Comparison of ENCODE assay signal across 1 cellular context in genomic region chr10:104337985-104338735, GRCh38.
TF ChIP-seq lines count a peak whose summit lies in the region.

Gene ITPRIP (minus strand): TSS chr10:104338465. CDS start chr10:104316051, 22,414 bp downstream.

TF ChIP-seq in WTC11, 78 proteins besides CTCF, POLR2A, EP300 and RAD21 (continued from another document and continues in another):
- no peak for TF ChIP-seq ATF2 (CRISPR knock-in tag; IDR thresholded peaks at IDR 0.05; ENCODE audit: borderline replicate concordance, low read depth)
- TF ChIP-seq E2F1 (CRISPR knock-in tag; IDR thresholded peaks at IDR 0.05), result no peak
- TF ChIP-seq, protein P1, sequence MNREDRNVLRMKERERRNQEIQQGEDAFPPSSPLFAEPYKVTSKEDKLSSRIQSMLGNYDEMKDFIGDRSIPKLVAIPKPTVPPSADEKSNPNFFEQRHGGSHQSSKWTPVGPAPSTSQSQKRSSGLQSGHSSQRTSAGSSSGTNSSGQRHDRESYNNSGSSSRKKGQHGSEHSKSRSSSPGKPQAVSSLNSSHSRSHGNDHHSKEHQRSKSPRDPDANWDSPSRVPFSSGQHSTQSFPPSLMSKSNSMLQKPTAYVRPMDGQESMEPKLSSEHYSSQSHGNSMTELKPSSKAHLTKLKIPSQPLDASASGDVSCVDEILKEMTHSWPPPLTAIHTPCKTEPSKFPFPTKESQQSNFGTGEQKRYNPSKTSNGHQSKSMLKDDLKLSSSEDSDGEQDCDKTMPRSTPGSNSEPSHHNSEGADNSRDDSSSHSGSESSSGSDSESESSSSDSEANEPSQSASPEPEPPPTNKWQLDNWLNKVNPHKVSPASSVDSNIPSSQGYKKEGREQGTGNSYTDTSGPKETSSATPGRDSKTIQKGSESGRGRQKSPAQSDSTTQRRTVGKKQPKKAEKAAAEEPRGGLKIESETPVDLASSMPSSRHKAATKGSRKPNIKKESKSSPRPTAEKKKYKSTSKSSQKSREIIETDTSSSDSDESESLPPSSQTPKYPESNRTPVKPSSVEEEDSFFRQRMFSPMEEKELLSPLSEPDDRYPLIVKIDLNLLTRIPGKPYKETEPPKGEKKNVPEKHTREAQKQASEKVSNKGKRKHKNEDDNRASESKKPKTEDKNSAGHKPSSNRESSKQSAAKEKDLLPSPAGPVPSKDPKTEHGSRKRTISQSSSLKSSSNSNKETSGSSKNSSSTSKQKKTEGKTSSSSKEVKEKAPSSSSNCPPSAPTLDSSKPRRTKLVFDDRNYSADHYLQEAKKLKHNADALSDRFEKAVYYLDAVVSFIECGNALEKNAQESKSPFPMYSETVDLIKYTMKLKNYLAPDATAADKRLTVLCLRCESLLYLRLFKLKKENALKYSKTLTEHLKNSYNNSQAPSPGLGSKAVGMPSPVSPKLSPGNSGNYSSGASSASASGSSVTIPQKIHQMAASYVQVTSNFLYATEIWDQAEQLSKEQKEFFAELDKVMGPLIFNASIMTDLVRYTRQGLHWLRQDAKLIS (CRISPR knock-in tag; IDR thresholded peaks at IDR 0.05; ENCODE audit: borderline replicate concordance), result no peak
- no peak for TF ChIP-seq ZSCAN18 (CRISPR knock-in tag; IDR thresholded peaks at IDR 0.05)
- peak; percentile 99 for TF ChIP-seq ETV6 (CRISPR knock-in tag; IDR thresholded peaks at IDR 0.05)
- no peak; the same call in 1 of the 2 replicates for TF ChIP-seq ZNF138 (CRISPR knock-in tag; conservative IDR thresholded peaks at IDR 0.05)
- TF ChIP-seq, protein P2, sequence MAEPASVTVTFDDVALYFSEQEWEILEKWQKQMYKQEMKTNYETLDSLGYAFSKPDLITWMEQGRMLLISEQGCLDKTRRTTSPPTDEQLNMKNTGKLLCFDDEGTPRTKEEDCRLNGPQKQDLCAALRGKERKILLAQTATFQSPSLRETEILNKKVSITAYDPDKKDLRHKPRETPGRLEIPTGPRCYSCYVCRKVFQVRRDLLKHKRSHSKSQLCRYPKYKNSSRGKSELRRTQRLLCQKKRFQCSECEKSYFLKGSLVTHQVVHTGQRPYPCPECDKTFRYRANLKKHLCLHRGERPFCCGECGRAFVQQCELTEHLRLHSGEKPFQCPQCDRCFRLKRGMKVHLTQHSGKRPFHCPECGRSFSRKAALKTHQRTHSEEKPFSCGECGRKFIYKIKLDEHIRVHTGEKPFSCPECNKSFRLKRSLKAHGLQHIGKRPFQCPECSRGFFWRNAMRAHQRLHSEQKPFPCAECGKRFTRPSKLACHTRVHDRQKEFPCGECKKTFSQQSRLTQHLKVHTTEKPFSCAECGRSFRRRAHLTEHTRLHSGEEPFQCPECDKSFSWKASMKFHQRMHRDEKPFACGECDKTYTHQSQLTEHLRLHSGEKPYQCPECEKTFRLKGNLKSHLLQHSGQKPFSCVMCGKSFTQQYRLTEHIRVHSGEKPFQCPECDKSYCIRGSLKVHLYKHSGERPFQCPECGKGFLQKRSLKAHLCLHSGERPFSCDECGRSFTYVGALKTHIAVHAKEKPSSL (CRISPR knock-in tag; conservative IDR thresholded peaks at IDR 0.05), result no peak
- no peak; the same call in 1 of the 2 replicates for TF ChIP-seq FOXP4 (CRISPR knock-in tag; IDR thresholded peaks at IDR 0.05)
- TF ChIP-seq, protein P3, sequence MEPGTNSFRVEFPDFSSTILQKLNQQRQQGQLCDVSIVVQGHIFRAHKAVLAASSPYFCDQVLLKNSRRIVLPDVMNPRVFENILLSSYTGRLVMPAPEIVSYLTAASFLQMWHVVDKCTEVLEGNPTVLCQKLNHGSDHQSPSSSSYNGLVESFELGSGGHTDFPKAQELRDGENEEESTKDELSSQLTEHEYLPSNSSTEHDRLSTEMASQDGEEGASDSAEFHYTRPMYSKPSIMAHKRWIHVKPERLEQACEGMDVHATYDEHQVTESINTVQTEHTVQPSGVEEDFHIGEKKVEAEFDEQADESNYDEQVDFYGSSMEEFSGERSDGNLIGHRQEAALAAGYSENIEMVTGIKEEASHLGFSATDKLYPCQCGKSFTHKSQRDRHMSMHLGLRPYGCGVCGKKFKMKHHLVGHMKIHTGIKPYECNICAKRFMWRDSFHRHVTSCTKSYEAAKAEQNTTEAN (CRISPR knock-in tag; IDR thresholded peaks at IDR 0.05), result no peak
- TF ChIP-seq HMGXB4 (CRISPR knock-in tag; IDR thresholded peaks at IDR 0.05), result peak; percentile 94; the same call in 1 of the 2 replicates
- TF ChIP-seq ZNF121 (CRISPR knock-in tag; IDR thresholded peaks at IDR 0.05), result 0 out of 2 replicates have a peak, but pooled peaks have one; percentile 0
- no peak for TF ChIP-seq NFATC4 (CRISPR knock-in tag; IDR thresholded peaks at IDR 0.05)
- TF ChIP-seq ZNF263 (CRISPR knock-in tag; IDR thresholded peaks at IDR 0.05; ENCODE audit: low read depth), result no peak
- no peak for TF ChIP-seq PRRX2 (CRISPR knock-in tag; IDR thresholded peaks at IDR 0.05)
- TF ChIP-seq ELF4 (CRISPR knock-in tag; IDR thresholded peaks at IDR 0.05; ENCODE audit: low read depth), result no peak
- no peak for TF ChIP-seq CREM (CRISPR knock-in tag; IDR thresholded peaks at IDR 0.05)
- TF ChIP-seq TEAD4 (CRISPR knock-in tag; IDR thresholded peaks at IDR 0.05), result no peak
- TF ChIP-seq SMAD3 (CRISPR knock-in tag; IDR thresholded peaks at IDR 0.05; ENCODE audit: borderline replicate concordance), result 0 out of 2 replicates have a peak, but pooled peaks have one; percentile 23
- TF ChIP-seq, protein P4, sequence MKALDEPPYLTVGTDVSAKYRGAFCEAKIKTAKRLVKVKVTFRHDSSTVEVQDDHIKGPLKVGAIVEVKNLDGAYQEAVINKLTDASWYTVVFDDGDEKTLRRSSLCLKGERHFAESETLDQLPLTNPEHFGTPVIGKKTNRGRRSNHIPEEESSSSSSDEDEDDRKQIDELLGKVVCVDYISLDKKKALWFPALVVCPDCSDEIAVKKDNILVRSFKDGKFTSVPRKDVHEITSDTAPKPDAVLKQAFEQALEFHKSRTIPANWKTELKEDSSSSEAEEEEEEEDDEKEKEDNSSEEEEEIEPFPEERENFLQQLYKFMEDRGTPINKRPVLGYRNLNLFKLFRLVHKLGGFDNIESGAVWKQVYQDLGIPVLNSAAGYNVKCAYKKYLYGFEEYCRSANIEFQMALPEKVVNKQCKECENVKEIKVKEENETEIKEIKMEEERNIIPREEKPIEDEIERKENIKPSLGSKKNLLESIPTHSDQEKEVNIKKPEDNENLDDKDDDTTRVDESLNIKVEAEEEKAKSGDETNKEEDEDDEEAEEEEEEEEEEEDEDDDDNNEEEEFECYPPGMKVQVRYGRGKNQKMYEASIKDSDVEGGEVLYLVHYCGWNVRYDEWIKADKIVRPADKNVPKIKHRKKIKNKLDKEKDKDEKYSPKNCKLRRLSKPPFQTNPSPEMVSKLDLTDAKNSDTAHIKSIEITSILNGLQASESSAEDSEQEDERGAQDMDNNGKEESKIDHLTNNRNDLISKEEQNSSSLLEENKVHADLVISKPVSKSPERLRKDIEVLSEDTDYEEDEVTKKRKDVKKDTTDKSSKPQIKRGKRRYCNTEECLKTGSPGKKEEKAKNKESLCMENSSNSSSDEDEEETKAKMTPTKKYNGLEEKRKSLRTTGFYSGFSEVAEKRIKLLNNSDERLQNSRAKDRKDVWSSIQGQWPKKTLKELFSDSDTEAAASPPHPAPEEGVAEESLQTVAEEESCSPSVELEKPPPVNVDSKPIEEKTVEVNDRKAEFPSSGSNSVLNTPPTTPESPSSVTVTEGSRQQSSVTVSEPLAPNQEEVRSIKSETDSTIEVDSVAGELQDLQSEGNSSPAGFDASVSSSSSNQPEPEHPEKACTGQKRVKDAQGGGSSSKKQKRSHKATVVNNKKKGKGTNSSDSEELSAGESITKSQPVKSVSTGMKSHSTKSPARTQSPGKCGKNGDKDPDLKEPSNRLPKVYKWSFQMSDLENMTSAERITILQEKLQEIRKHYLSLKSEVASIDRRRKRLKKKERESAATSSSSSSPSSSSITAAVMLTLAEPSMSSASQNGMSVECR (CRISPR knock-in tag; IDR thresholded peaks at IDR 0.05; ENCODE audit: borderline replicate concordance), result peak; percentile 78; the same call in 1 of the 2 replicates
- TF ChIP-seq ZNF423 (CRISPR knock-in tag; IDR thresholded peaks at IDR 0.05), result no peak
- no peak for TF ChIP-seq PREB (CRISPR knock-in tag; IDR thresholded peaks at IDR 0.05; ENCODE audit: borderline replicate concordance)
- TF ChIP-seq ESRRA (CRISPR knock-in tag; IDR thresholded peaks at IDR 0.05; ENCODE audit: borderline replicate concordance), result no peak
- TF ChIP-seq ZNF317 (CRISPR knock-in tag; IDR thresholded peaks at IDR 0.05; ENCODE audit: borderline replicate concordance, low read depth), result 0 out of 2 replicates have a peak, but pooled peaks have one; percentile 35
- TF ChIP-seq ATF1 (CRISPR knock-in tag; IDR thresholded peaks at IDR 0.05), result no peak
- TF ChIP-seq, protein P5, sequence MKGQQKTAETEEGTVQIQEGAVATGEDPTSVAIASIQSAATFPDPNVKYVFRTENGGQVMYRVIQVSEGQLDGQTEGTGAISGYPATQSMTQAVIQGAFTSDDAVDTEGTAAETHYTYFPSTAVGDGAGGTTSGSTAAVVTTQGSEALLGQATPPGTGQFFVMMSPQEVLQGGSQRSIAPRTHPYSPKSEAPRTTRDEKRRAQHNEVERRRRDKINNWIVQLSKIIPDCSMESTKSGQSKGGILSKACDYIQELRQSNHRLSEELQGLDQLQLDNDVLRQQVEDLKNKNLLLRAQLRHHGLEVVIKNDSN (CRISPR knock-in tag; IDR thresholded peaks at IDR 0.05), result no peak
- peak; percentile 51; the same call in 1 of the 2 replicates for TF ChIP-seq SP1 (CRISPR knock-in tag; conservative IDR thresholded peaks at IDR 0.05)
- TF ChIP-seq, protein P6, sequence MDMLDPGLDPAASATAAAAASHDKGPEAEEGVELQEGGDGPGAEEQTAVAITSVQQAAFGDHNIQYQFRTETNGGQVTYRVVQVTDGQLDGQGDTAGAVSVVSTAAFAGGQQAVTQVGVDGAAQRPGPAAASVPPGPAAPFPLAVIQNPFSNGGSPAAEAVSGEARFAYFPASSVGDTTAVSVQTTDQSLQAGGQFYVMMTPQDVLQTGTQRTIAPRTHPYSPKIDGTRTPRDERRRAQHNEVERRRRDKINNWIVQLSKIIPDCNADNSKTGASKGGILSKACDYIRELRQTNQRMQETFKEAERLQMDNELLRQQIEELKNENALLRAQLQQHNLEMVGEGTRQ (CRISPR knock-in tag; IDR thresholded peaks at IDR 0.05), result no peak
- TF ChIP-seq CBFB (CRISPR knock-in tag; IDR thresholded peaks at IDR 0.05; ENCODE audit: low read depth), result peak; percentile 43; the same call in 1 of the 2 replicates
- peak; percentile 34; the same call in 1 of the 2 replicates for TF ChIP-seq MYBL2 (CRISPR knock-in tag; IDR thresholded peaks at IDR 0.05)
- no peak for TF ChIP-seq RELA (CRISPR knock-in tag; IDR thresholded peaks at IDR 0.05; ENCODE audit: borderline replicate concordance)
- TF ChIP-seq TP53 (CRISPR knock-in tag; IDR thresholded peaks at IDR 0.05), result peak; percentile 49; the same call in 1 of the 2 replicates
